1 cellular context compared by ENCODE assay signal in the genomic region with DNA sequence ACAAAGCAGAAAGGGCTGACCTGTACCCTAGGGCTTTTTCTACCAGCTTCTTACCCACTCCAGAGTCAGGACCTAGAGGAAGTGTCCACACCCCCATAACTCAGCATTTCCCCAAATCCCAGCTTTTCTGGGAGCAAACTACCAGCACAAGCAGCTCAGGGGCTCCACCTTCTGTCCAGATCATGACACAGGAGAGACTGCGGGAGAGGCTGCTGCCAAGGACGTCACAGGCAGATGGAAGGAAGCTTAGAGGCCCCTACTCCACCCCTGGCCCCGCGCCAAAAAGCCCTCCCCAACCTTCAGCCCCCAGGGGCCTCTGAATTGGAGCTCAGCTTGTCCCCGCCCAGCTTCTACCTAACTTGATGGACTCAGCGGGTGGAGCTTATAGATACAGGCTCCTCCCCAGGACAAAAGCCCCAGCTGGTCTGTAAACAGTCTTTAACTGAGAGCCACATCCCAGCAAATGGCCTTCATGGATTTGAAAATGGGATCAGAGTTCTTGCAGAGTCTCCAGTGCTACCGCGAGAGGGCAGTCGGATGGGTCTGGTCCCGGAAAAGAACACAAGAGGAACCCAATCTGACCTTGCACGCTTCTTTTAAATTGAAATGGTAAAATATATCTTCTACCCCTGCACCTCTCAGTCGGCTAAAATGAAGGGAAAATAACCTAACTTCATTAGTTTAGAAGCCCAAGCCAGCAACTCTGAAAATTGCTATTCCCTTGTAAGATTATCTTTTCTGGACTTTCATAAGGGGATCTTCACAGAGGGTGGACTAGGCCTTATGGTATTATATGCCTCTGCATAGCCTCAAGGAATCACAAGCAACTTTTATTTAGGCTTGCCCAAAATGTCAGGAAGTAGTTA.
A peak's percentile ranks its signal among the peaks of the same experiment; 100 is the strongest.
TF ChIP-seq lines count a peak whose summit lies in the region.

No MANE protein-coding gene starts in this region.

TF ChIP-seq in IMR-90, 13 proteins besides CTCF, POLR2A, EP300 and RAD21 (continued from another document):
- TF ChIP-seq FOS (IDR thresholded peaks at IDR 0.05; ENCODE audit: low read depth, low read length) (no peak), BHLHE40 (IDR thresholded peaks at IDR 0.05; ENCODE audit: low read depth, low read length) (no peak), MAZ (IDR thresholded peaks at IDR 0.05; ENCODE audit: borderline replicate concordance, low read depth, low read length) (peak; percentile 99), NFE2L2 (IDR thresholded peaks at IDR 0.05; ENCODE audit: low read depth, low read length) (no peak), MAFK (IDR thresholded peaks at IDR 0.05; ENCODE audit: low read depth, low read length) (peak; percentile 23; the same call in 1 of the 2 replicates), RCOR1 (IDR thresholded peaks at IDR 0.05; ENCODE audit: insufficient replicate concordance, low read length) (no peak)
- TF ChIP-seq, protein P1, sequence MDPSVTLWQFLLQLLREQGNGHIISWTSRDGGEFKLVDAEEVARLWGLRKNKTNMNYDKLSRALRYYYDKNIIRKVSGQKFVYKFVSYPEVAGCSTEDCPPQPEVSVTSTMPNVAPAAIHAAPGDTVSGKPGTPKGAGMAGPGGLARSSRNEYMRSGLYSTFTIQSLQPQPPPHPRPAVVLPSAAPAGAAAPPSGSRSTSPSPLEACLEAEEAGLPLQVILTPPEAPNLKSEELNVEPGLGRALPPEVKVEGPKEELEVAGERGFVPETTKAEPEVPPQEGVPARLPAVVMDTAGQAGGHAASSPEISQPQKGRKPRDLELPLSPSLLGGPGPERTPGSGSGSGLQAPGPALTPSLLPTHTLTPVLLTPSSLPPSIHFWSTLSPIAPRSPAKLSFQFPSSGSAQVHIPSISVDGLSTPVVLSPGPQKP (IDR thresholded peaks at IDR 0.05; ENCODE audit: borderline replicate concordance, low read depth, low read length): no peak
